1 cellular context compared by ENCODE assay signal in the genomic region with DNA sequence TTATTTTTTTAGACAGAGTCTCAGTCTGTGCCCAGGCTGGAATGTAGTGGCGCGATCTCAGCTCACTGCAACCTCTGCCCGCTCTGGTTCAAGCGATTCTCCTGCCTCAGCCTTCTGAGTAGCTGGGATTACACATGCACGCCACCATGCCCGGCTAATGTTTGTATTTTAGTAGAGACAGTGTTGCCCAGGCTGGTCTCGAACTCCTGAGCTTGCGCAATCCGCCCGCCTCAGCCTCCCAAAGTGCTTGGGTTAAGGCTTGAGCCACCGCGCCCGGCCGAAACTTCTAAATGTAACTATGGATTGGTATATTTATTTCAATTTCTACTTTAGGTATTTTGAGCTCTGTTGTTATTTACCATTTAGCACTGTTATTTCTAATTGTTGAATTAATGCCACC.
TF ChIP-seq lines count a peak whose summit lies in the region.

No MANE protein-coding gene starts in this region.

TF ChIP-seq in GM23338, 12 proteins besides CTCF, POLR2A, EP300 and RAD21:
- TF ChIP-seq, protein P1, sequence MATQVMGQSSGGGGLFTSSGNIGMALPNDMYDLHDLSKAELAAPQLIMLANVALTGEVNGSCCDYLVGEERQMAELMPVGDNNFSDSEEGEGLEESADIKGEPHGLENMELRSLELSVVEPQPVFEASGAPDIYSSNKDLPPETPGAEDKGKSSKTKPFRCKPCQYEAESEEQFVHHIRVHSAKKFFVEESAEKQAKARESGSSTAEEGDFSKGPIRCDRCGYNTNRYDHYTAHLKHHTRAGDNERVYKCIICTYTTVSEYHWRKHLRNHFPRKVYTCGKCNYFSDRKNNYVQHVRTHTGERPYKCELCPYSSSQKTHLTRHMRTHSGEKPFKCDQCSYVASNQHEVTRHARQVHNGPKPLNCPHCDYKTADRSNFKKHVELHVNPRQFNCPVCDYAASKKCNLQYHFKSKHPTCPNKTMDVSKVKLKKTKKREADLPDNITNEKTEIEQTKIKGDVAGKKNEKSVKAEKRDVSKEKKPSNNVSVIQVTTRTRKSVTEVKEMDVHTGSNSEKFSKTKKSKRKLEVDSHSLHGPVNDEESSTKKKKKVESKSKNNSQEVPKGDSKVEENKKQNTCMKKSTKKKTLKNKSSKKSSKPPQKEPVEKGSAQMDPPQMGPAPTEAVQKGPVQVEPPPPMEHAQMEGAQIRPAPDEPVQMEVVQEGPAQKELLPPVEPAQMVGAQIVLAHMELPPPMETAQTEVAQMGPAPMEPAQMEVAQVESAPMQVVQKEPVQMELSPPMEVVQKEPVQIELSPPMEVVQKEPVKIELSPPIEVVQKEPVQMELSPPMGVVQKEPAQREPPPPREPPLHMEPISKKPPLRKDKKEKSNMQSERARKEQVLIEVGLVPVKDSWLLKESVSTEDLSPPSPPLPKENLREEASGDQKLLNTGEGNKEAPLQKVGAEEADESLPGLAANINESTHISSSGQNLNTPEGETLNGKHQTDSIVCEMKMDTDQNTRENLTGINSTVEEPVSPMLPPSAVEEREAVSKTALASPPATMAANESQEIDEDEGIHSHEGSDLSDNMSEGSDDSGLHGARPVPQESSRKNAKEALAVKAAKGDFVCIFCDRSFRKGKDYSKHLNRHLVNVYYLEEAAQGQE (IDR thresholded peaks at IDR 0.05; ENCODE audit: unreplicated experiment): no peak
- TF ChIP-seq ZNF331 (CRISPR knock-in tag; IDR thresholded peaks at IDR 0.05; ENCODE audit: low read depth) (no peak), ZNF114 (CRISPR knock-in tag; IDR thresholded peaks at IDR 0.05) (no peak), JUNB (IDR thresholded peaks at IDR 0.05; ENCODE audit: unreplicated experiment) (no peak), STAT1 (IDR thresholded peaks at IDR 0.05; ENCODE audit: unreplicated experiment) (no peak), NANOG (IDR thresholded peaks at IDR 0.05; ENCODE audit: borderline replicate concordance) (no peak), POLR2AphosphoS5 (IDR thresholded peaks at IDR 0.05; ENCODE audit: low read depth) (no peak), EZH2phosphoT487 (IDR thresholded peaks at IDR 0.05; ENCODE audit: unreplicated experiment) (no peak), CREB1 (CRISPR knock-in tag; IDR thresholded peaks at IDR 0.05; ENCODE audit: low read depth) (no peak), EZH2 (IDR thresholded peaks at IDR 0.05; ENCODE audit: low read depth, unreplicated experiment) (no peak)
- TF ChIP-seq, protein P2, sequence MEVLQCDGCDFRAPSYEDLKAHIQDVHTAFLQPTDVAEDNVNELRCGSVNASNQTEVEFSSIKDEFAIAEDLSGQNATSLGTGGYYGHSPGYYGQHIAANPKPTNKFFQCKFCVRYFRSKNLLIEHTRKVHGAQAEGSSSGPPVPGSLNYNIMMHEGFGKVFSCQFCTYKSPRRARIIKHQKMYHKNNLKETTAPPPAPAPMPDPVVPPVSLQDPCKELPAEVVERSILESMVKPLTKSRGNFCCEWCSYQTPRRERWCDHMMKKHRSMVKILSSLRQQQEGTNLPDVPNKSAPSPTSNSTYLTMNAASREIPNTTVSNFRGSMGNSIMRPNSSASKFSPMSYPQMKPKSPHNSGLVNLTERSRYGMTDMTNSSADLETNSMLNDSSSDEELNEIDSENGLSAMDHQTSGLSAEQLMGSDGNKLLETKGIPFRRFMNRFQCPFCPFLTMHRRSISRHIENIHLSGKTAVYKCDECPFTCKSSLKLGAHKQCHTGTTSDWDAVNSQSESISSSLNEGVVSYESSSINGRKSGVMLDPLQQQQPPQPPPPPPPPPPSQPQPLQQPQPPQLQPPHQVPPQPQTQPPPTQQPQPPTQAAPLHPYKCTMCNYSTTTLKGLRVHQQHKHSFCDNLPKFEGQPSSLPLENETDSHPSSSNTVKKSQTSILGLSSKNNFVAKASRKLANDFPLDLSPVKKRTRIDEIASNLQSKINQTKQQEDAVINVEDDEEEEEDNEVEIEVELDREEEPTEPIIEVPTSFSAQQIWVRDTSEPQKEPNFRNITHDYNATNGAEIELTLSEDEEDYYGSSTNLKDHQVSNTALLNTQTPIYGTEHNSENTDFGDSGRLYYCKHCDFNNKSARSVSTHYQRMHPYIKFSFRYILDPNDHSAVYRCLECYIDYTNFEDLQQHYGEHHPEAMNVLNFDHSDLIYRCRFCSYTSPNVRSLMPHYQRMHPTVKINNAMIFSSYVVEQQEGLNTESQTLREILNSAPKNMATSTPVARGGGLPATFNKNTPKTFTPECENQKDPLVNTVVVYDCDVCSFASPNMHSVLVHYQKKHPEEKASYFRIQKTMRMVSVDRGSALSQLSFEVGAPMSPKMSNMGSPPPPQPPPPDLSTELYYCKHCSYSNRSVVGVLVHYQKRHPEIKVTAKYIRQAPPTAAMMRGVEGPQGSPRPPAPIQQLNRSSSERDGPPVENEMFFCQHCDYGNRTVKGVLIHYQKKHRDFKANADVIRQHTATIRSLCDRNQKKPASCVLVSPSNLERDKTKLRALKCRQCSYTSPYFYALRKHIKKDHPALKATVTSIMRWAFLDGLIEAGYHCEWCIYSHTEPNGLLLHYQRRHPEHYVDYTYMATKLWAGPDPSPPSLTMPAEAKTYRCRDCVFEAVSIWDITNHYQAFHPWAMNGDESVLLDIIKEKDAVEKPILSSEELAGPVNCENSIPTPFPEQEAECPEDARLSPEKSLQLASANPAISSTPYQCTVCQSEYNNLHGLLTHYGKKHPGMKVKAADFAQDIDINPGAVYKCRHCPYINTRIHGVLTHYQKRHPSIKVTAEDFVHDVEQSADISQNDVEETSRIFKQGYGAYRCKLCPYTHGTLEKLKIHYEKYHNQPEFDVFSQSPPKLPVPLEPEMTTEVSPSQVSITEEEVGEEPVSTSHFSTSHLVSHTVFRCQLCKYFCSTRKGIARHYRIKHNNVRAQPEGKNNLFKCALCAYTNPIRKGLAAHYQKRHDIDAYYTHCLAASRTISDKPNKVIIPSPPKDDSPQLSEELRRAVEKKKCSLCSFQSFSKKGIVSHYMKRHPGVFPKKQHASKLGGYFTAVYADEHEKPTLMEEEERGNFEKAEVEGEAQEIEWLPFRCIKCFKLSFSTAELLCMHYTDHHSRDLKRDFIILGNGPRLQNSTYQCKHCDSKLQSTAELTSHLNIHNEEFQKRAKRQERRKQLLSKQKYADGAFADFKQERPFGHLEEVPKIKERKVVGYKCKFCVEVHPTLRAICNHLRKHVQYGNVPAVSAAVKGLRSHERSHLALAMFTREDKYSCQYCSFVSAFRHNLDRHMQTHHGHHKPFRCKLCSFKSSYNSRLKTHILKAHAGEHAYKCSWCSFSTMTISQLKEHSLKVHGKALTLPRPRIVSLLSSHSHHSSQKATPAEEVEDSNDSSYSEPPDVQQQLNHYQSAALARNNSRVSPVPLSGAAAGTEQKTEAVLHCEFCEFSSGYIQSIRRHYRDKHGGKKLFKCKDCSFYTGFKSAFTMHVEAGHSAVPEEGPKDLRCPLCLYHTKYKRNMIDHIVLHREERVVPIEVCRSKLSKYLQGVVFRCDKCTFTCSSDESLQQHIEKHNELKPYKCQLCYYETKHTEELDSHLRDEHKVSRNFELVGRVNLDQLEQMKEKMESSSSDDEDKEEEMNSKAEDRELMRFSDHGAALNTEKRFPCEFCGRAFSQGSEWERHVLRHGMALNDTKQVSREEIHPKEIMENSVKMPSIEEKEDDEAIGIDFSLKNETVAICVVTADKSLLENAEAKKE (CRISPR knock-in tag; IDR thresholded peaks at IDR 0.05): no peak
- TF ChIP-seq, protein P3, sequence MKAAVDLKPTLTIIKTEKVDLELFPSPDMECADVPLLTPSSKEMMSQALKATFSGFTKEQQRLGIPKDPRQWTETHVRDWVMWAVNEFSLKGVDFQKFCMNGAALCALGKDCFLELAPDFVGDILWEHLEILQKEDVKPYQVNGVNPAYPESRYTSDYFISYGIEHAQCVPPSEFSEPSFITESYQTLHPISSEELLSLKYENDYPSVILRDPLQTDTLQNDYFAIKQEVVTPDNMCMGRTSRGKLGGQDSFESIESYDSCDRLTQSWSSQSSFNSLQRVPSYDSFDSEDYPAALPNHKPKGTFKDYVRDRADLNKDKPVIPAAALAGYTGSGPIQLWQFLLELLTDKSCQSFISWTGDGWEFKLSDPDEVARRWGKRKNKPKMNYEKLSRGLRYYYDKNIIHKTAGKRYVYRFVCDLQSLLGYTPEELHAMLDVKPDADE (IDR thresholded peaks at IDR 0.05): no peak
